ENCODE assay signal across 10 cellular contexts in the genomic region with DNA sequence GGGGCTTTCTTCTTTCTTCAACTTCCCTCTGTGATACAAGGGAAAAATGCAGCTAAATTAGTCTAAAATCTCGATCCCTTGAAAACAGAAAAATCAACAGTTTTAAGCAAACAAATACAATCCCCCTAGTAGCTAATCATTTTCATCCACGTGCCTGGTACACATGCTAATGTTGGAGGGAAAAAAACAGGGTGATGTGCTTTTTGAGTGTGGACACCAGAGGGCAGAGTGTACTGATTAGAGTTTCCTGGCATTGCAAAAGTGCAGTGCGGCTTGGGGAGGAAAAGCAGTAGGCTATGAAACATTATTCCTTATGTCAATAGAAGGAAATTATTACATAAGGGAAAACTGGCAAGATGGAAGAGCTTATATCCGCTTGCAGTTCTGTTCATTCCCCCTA. TPM values are rescaled to one million over a fixed set of nuclear protein-coding genes. Genes with fewer than 3 reads are reported as not detected.
A peak's percentile ranks its signal among the peaks of the same experiment; 100 is the strongest.
DNase-seq lines count a peak whose midpoint lies in the region; ATAC-seq and TF ChIP-seq lines count a peak whose summit lies in the region.
"Not testable (repeated sequence)": the region's sequence is repeated elsewhere in the genome, so short reads cannot be mapped to it uniquely, and the experiment has no call there.
"Had no signal": no experiment of that assay in that cellular context is flagged by ENCODE, and none has a peak within 500 bp of the region (broad histone marks: within the 10 kb centered on the region; RNA-seq: fewer than 3 reads in every experiment).

No MANE protein-coding gene starts in this region.

- not testable (repeated sequence) for H3K9me3 Mint-ChIP-seq in Caco-2 (ENCODE audit: unreplicated experiment); activated CD4-positive, alpha-beta T cell treated with anti-CD3 and anti-CD28 coated beads, Interleukin-2, amount 10 ng/mL, durations not matched to agents 7 days and 5 days

- H3K27me3 Mint-ChIP-seq in Caco-2 (ENCODE audit: insufficient read depth, unreplicated experiment); activated CD4-positive, alpha-beta T cell treated with anti-CD3 and anti-CD28 coated beads, Interleukin-2, amount 10 ng/mL, durations not matched to agents 7 days and 5 days: not testable (repeated sequence)

- not testable (repeated sequence) for H3K9me3 ChIP-seq in Caco-2; HEK293 (ENCODE audit: control insufficient read depth, insufficient read depth, low read depth, low read length); right lobe of liver

- H3K36me3 Mint-ChIP-seq in Caco-2 (ENCODE audit: insufficient read depth, unreplicated experiment); activated CD4-positive, alpha-beta T cell treated with anti-CD3 and anti-CD28 coated beads, Interleukin-2, amount 10 ng/mL, durations not matched to agents 7 days and 5 days (ENCODE audit: low read depth): not testable (repeated sequence)

- TF ChIP-seq POLR2A in right lobe of liver (IDR thresholded peaks at IDR 0.05) = not testable (repeated sequence)

- CTCF ChIA-PET in Caco-2 (lab: Charles Lee); activated CD4-positive, alpha-beta T cell treated with anti-CD3 and anti-CD28 coated beads, Interleukin-2, amount 10 ng/mL, durations not matched to agents 7 days and 5 days (lab: Charles Lee): not testable (repeated sequence)
- CTCF ChIA-PET in HEK293 (lab: Yijun Ruan, JAX) = interaction anchor here (1.0 kb wide), 1 partner anchor 432 kb away, joined by 3 read pairs; no protein-coding TSS in a partner anchor

- H3K27ac Mint-ChIP-seq in Caco-2 (ENCODE audit: unreplicated experiment); activated CD4-positive, alpha-beta T cell treated with anti-CD3 and anti-CD28 coated beads, Interleukin-2, amount 10 ng/mL, durations not matched to agents 7 days and 5 days: not testable (repeated sequence)

- peak; percentile 39 to 48 for TF ChIP-seq CTCF in Caco-2 (IDR thresholded peaks at IDR 0.05; ENCODE audit: insufficient read depth in 1 of 2, low read depth in 1 of 2, low read length in 1 of 2, severe bottlenecking in 1 of 2, unreplicated experiment in 1 of 2)
- TF ChIP-seq CTCF in HEK293 (tag by site-specific recombination; IDR thresholded peaks at IDR 0.05); epithelial cell of esophagus (IDR thresholded peaks at IDR 0.05; ENCODE audit: insufficient read depth, low read depth, low read length, missing control alignments): not testable (repeated sequence)
- peak; percentile 38 to 62 (median 52) for TF ChIP-seq CTCF in right lobe of liver (IDR thresholded peaks at IDR 0.05)

- H3K36me3 ChIP-seq in Caco-2 (ENCODE audit: control insufficient read depth, insufficient read depth, low read length); HEK293 (ENCODE audit: control insufficient read depth in 2 of 2, insufficient read depth in 1 of 2, low read length in 2 of 2); right lobe of liver: not testable (repeated sequence)

- 10% methylated on average over 4 of the region's 4 CpGs for WGBS in right lobe of liver (ENCODE audit: insufficient coverage, low coverage, low lambda C conversion rate, missing lambda C conversion rate)

- POLR2A ChIA-PET in Caco-2 (lab: Charles Lee); HEK293 (lab: Yijun Ruan, JAX); activated CD4-positive, alpha-beta T cell treated with anti-CD3 and anti-CD28 coated beads, Interleukin-2, amount 10 ng/mL, durations not matched to agents 7 days and 5 days (lab: Charles Lee): not testable (repeated sequence)

- not testable (repeated sequence) for H3K27ac ChIP-seq in HEK293 (ENCODE audit: extremely low read depth, low read depth, low read length); right lobe of liver; substantia nigra (ENCODE audit: low read depth, low read length, poor library complexity, severe bottlenecking)

- H3K4me1 Mint-ChIP-seq in Caco-2 (ENCODE audit: low read depth, unreplicated experiment); activated CD4-positive, alpha-beta T cell treated with anti-CD3 and anti-CD28 coated beads, Interleukin-2, amount 10 ng/mL, durations not matched to agents 7 days and 5 days: not testable (repeated sequence)

- H3K4me1 ChIP-seq in Caco-2; HEK293 (ENCODE audit: control insufficient read depth, insufficient read depth, low read length); right lobe of liver: not testable (repeated sequence)

- intact Hi-C loops in Caco-2 (cut with micrococcal nuclease; ENCODE audit: unreplicated experiment) = loop anchor here (5.0 to 10.0 kb wide), 2 partner anchors 495 to 573 kb away; no protein-coding TSS in a partner anchor
- intact Hi-C loops in right lobe of liver (cut with DNase I) = not testable (repeated sequence)

- peak; percentile 73 to 87 (median 82) for ATAC-seq in right lobe of liver

- not testable (repeated sequence) for H3K27me3 ChIP-seq in Caco-2 (replicated peaks; ENCODE audit: control insufficient read depth, insufficient read depth, low read length); right lobe of liver

- not testable (repeated sequence) for H3K4me3 Mint-ChIP-seq in Caco-2 (ENCODE audit: unreplicated experiment); activated CD4-positive, alpha-beta T cell treated with anti-CD3 and anti-CD28 coated beads, Interleukin-2, amount 10 ng/mL, durations not matched to agents 7 days and 5 days

- DNase-seq in Caco-2 (peak in 1 of 2 experiments; percentile 45), NCI-H1417 (lab: John Stamatoyannopoulos, UW) (peak in 2 of 3 experiments; percentile 53 to 62), NCI-H774 (lab: John Stamatoyannopoulos, UW) (peak; percentile 14), epithelial cell of esophagus (ENCODE audit: low read depth) (peak; percentile 10), substantia nigra (lab: John Stamatoyannopoulos, UW) (peak in 29 of 49 donors; percentile 6 to 70 (median 36))
- peak; percentile 6 for DNase-seq in activated CD4-positive, alpha-beta T cell treated with anti-CD3 and anti-CD28 coated beads, Interleukin-2, amount 10 ng/mL, durations not matched to agents 7 days and 5 days
- DNase-seq in right lobe of liver = not testable (repeated sequence)

- not testable (repeated sequence) for BruUV-seq in Caco-2 (replicated peaks; lab: Mats Ljungman, UMichigan)

- H3K4me3 ChIP-seq in Caco-2 (ENCODE audit: low read depth, low read length); HEK293 (ENCODE audit: low read depth, low read length); epithelial cell of esophagus (ENCODE audit: low read length); right lobe of liver: not testable (repeated sequence)

TF ChIP-seq in HEK293, 187 proteins besides CTCF, POLR2A, EP300 and RAD21:
- TF ChIP-seq ZNF654 (tag by site-specific recombination; IDR thresholded peaks at IDR 0.05; ENCODE audit: low read depth) = peak; percentile 18

RNA-seq across cellular contexts. Expression of a gene that starts 19.6 kb away (rescaled TPM):
- total RNA-seq in Caco-2 (2022) (not detected in 2 replicates), right lobe of liver (not detected)
- not detected for total RNA-seq in activated CD4-positive, alpha-beta T cell treated with anti-CD3 and anti-CD28 coated beads, Interleukin-2, amount 10 ng/mL, durations not matched to agents 7 days and 5 days
- total RNA-seq: CD4-positive, alpha-beta T cell; glomerular endothelial cell had no signal
